Comparison of ENCODE assay signal across 23 cellular contexts in genomic region chr9:33878691-33879366, GRCh38.
DNase-seq lines count a peak whose midpoint lies in the region; ATAC-seq and TF ChIP-seq lines count a peak whose summit lies in the region.
"Had no signal": no experiment of that assay in that cellular context is flagged by ENCODE, and none has a peak within 500 bp of the region (broad histone marks: within the 10 kb centered on the region; RNA-seq: fewer than 3 reads in every experiment).

No MANE protein-coding gene starts in this region.

- ATAC-seq in activated naive CD4-positive, alpha-beta T cell treated with anti-CD3 and anti-CD28 coated beads, Interleukin-2, amount 50 U/mL, for 72 hours = no peak
- ATAC-seq in left colon (peak; percentile 54), gastrocnemius medialis (no peak), GM18907 (IDR thresholded peaks at IDR 0.05; ENCODE audit: unreplicated experiment) (no peak)
- ATAC-seq: activated T-helper 17 cell treated with anti-CD3 and anti-CD28 coated beads, Interleukin-2, amount 50 U/mL, for 72 hours; stimulated activated effector memory CD8-positive, alpha-beta T cell treated with anti-CD3 and anti-CD28 coated beads, Interleukin-12 subunit alpha, Interleukin-12 subunit beta, amount 100 ng/mL, for 72 hours had no signal

- H3K27me3 ChIP-seq in gastrocnemius medialis = no peaks in the 10 kb centered on the region
- H3K27me3 ChIP-seq: heart right ventricle, tibial artery had no signal

- peaks cover 94% of the 10 kb centered on the region for H3K79me2 ChIP-seq in OCI-LY7 (ENCODE audit: insufficient read depth, low read depth, low read length)

- H3K4me1 Mint-ChIP-seq in activated naive CD4-positive, alpha-beta T cell treated with anti-CD3 and anti-CD28 coated beads, Interleukin-2, amount 10 ng/mL, durations not matched to agents 7 days and 5 days = peaks cover 9% of the 10 kb centered on the region

- H3K4me3 ChIP-seq in OCI-LY7 (ENCODE audit: low read depth, low read length, poor library complexity, severe bottlenecking) (no peak overlapping the region), gastrocnemius medialis (no peak overlapping the region)
- H3K4me3 ChIP-seq: heart right ventricle, tibial artery had no signal

- CTCF ChIA-PET in activated naive CD4-positive, alpha-beta T cell treated with anti-CD3 and anti-CD28 coated beads, Interleukin-2, amount 10 ng/mL, durations not matched to agents 7 days and 5 days (lab: Charles Lee) = no interaction called here
- CTCF ChIA-PET in OCI-LY7 (lab: Charles Lee; ENCODE audit: unreplicated experiment) = no interaction called here

- peaks cover 0 to 8% of the 10 kb centered on the region in 2 donors for H3K36me3 Mint-ChIP-seq in activated naive CD4-positive, alpha-beta T cell treated with anti-CD3 and anti-CD28 coated beads, Interleukin-2, amount 50 U/mL, for 72 hours
- H3K36me3 Mint-ChIP-seq in activated naive CD4-positive, alpha-beta T cell treated with anti-CD3 and anti-CD28 coated beads, Interleukin-2, amount 10 ng/mL, durations not matched to agents 7 days and 5 days = peaks cover 1% of the 10 kb centered on the region
- H3K36me3 Mint-ChIP-seq: naive B cell had no signal

- peaks cover 66% of the 10 kb centered on the region for H3K4me1 ChIP-seq in OCI-LY7 (ENCODE audit: insufficient read depth, low read length, poor library complexity, severe bottlenecking)
- H3K4me1 ChIP-seq in gastrocnemius medialis = peaks cover 44 to 68% of the 10 kb centered on the region in 2 donors

- H3K27ac ChIP-seq in OCI-LY7 (ENCODE audit: low read depth, low read length, poor library complexity, severe bottlenecking) = peak overlapping the region; percentile 30
- peak overlapping the region; percentile 59 to 70 (median 65) for H3K27ac ChIP-seq in gastrocnemius medialis
- H3K27ac ChIP-seq: tibial artery had no signal

- no peaks in the 10 kb centered on the region for H3K27me3 Mint-ChIP-seq in activated naive CD4-positive, alpha-beta T cell treated with anti-CD3 and anti-CD28 coated beads, Interleukin-2, amount 10 ng/mL, durations not matched to agents 7 days and 5 days
- H3K27me3 Mint-ChIP-seq: activated CD4-positive, alpha-beta memory T cell treated with anti-CD3 and anti-CD28 coated beads, Interleukin-2, amount 10 ng/mL, durations not matched to agents 7 days and 5 days; activated T-helper 17 cell treated with anti-CD3 and anti-CD28 coated beads, Interleukin-2, amount 50 U/mL, for 72 hours; CD4-positive, alpha-beta memory T cell; naive B cell had no signal

- peak overlapping the region; percentile 43; the same call in 1 of the 2 replicates for H3K4me2 ChIP-seq in OCI-LY7 (ENCODE audit: low read length)

- peaks cover 7% of the 10 kb centered on the region for H4K20me1 ChIP-seq in OCI-LY7 (ENCODE audit: insufficient read depth, low read length)

- TF ChIP-seq CTCF in OCI-LY7 (conservative IDR thresholded peaks at IDR 0.05; ENCODE audit: low read length) (no peak), gastrocnemius medialis (IDR thresholded peaks at IDR 0.05 in 4 of 5, conservative IDR thresholded peaks at IDR 0.05 in 1 of 5) (no peak)

- no peak for DNase-seq in activated naive CD4-positive, alpha-beta T cell treated with anti-CD3 and anti-CD28 coated beads, Interleukin-2, amount 50 U/mL, for 72 hours (ENCODE audit: low spot score in 2 of 2)
- no peak for DNase-seq in activated naive CD4-positive, alpha-beta T cell treated with anti-CD3 and anti-CD28 coated beads, Interleukin-2, amount 10 ng/mL, durations not matched to agents 7 days and 5 days
- no peak for DNase-seq in OCI-LY7 (ENCODE audit: low spot score)
- no peak for DNase-seq in left colon
- no peak for DNase-seq in gastrocnemius medialis
- DNase-seq in stimulated activated CD4-positive, alpha-beta T cell treated with anti-CD3 and anti-CD28 coated beads, Interleukin-4, amount 100 ng/mL, for 1 hour = no peak
- DNase-seq in RPMI8226 = no peak
- DNase-seq: activated CD4-positive, alpha-beta memory T cell treated with anti-CD3 and anti-CD28 coated beads, Interleukin-2, amount 10 ng/mL, durations not matched to agents 7 days and 5 days; amniotic stem cell; CD4-positive, alpha-beta memory T cell; DMS79; effector CD8-positive, alpha-beta T cell; heart right ventricle; MV-4-11; naive B cell; NCI-H2081 treated with DMSO at 0.1 percent for 48 hours; NCI-H510A; Right ventricle myocardium superior; T-helper 1 cell; tibial artery had no signal

- H3K9me3 Mint-ChIP-seq in activated naive CD4-positive, alpha-beta T cell treated with anti-CD3 and anti-CD28 coated beads, Interleukin-2, amount 50 U/mL, for 72 hours = no peaks in the 10 kb centered on the region
- no peaks in the 10 kb centered on the region for H3K9me3 Mint-ChIP-seq in activated naive CD4-positive, alpha-beta T cell treated with anti-CD3 and anti-CD28 coated beads, Interleukin-2, amount 10 ng/mL, durations not matched to agents 7 days and 5 days
- H3K9me3 Mint-ChIP-seq: activated CD4-positive, alpha-beta memory T cell treated with anti-CD3 and anti-CD28 coated beads, Interleukin-2, amount 10 ng/mL, durations not matched to agents 7 days and 5 days; activated T-helper 17 cell treated with anti-CD3 and anti-CD28 coated beads, Interleukin-2, amount 50 U/mL, for 72 hours; CD4-positive, alpha-beta memory T cell; naive B cell; stimulated activated effector memory CD8-positive, alpha-beta T cell treated with anti-CD3 and anti-CD28 coated beads, Interleukin-12 subunit alpha, Interleukin-12 subunit beta, amount 100 ng/mL, for 72 hours had no signal

- H3K27ac Mint-ChIP-seq in activated naive CD4-positive, alpha-beta T cell treated with anti-CD3 and anti-CD28 coated beads, Interleukin-2, amount 50 U/mL, for 72 hours = peak overlapping the region; percentile 39 to 88
- H3K27ac Mint-ChIP-seq in activated naive CD4-positive, alpha-beta T cell treated with anti-CD3 and anti-CD28 coated beads, Interleukin-2, amount 10 ng/mL, durations not matched to agents 7 days and 5 days = no peak overlapping the region
- H3K27ac Mint-ChIP-seq: activated CD4-positive, alpha-beta memory T cell treated with anti-CD3 and anti-CD28 coated beads, Interleukin-2, amount 10 ng/mL, durations not matched to agents 7 days and 5 days; stimulated activated effector memory CD8-positive, alpha-beta T cell treated with anti-CD3 and anti-CD28 coated beads, Interleukin-12 subunit alpha, Interleukin-12 subunit beta, amount 100 ng/mL, for 72 hours had no signal

- no TSS peak for BruUV-seq in OCI-LY7 (replicated peaks; lab: Mats Ljungman, UMichigan)

- TF ChIP-seq POLR2A in gastrocnemius medialis (IDR thresholded peaks at IDR 0.05) = no peak

- no peak overlapping the region for H2AFZ ChIP-seq in OCI-LY7 (ENCODE audit: low read length)

- intact Hi-C loops in OCI-LY7 (cut with micrococcal nuclease; ENCODE audit: unreplicated experiment) (no loop called here), left colon (cut with DNase I, micrococcal nuclease) (no loop called here), gastrocnemius medialis (cut with DNase I; ENCODE audit: low total_unique reads) (no loop called here)

- POLR2A ChIA-PET in OCI-LY7 (lab: Charles Lee) = interaction anchor here (1.0 kb wide), 1 partner anchor 27 kb away, joined by 5 read pairs; no protein-coding TSS in a partner anchor

- in situ Hi-C loops in gastrocnemius medialis (cut with MboI; ENCODE audit: low sequenced_read_pairs in 4 of 4) = no loop called here

- H3K36me3 ChIP-seq in OCI-LY7 (ENCODE audit: insufficient read depth, low read length) (no peaks in the 10 kb centered on the region), gastrocnemius medialis (no peaks in the 10 kb centered on the region)
- H3K36me3 ChIP-seq: heart right ventricle, tibial artery had no signal

- H3K9me3 ChIP-seq in OCI-LY7 (ENCODE audit: low read length) (no peaks in the 10 kb centered on the region), gastrocnemius medialis (no peaks in the 10 kb centered on the region)
- H3K9me3 ChIP-seq: heart right ventricle, tibial artery had no signal

- no peak overlapping the region for H3K4me3 Mint-ChIP-seq in activated naive CD4-positive, alpha-beta T cell treated with anti-CD3 and anti-CD28 coated beads, Interleukin-2, amount 10 ng/mL, durations not matched to agents 7 days and 5 days
- H3K4me3 Mint-ChIP-seq: activated CD4-positive, alpha-beta memory T cell treated with anti-CD3 and anti-CD28 coated beads, Interleukin-2, amount 10 ng/mL, durations not matched to agents 7 days and 5 days; stimulated activated effector memory CD8-positive, alpha-beta T cell treated with anti-CD3 and anti-CD28 coated beads, Interleukin-12 subunit alpha, Interleukin-12 subunit beta, amount 100 ng/mL, for 72 hours had no signal

- H3K9me2 ChIP-seq in OCI-LY7 (ENCODE audit: insufficient read depth, low read length) = no peaks in the 10 kb centered on the region
